Comparison of ENCODE assay signal across 1 cellular context in the genomic region with DNA sequence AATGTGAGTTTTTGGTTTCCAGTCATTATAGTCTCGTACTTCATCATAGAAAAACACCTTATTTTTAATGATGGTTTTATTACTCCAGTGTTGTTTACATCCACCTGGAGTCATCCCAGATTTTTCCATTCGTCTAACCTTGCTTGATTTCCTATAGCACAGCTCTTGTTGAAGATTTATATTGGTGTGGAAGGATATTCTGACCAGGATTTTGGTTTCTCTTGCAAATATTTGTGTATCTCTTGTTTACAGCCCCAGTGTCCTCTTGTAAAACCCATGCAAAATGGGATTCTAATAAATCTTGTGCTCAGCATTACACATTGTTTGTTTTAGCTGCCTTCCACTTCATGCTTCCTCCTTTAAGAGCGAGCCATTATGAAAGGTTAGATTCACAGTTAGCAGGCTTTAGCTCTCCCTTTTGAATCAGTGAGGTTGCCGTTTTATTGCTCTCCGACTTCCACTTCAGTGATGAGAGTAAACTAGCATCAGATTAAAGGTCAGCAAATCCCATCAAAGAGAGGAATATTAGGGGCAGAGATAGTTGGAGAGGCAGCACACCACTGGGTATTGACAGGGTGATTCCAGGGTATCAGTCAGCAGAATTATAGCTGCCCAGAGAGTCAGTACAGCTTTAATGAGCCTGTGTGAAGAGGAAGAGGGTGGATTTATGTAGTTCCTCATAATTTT.
TF ChIP-seq lines count a peak whose summit lies in the region.

No MANE protein-coding gene starts in this region.

TF ChIP-seq in HEK293, 187 proteins besides CTCF, POLR2A, EP300 and RAD21 (continued from another document):
- TF ChIP-seq ZNF266 (tag by site-specific recombination; IDR thresholded peaks at IDR 0.05; ENCODE audit: low read depth) (no peak), ZSCAN23 (tag by site-specific recombination; IDR thresholded peaks at IDR 0.05) (no peak), ZNF670 (tag by site-specific recombination; IDR thresholded peaks at IDR 0.05; ENCODE audit: low read depth) (no peak), YY1 (tag by site-specific recombination; IDR thresholded peaks at IDR 0.05) (no peak), RBAK (tag by site-specific recombination; IDR thresholded peaks at IDR 0.05) (no peak), GLIS1 (tag by site-specific recombination; IDR thresholded peaks at IDR 0.05) (no peak), ZNF48 (tag by site-specific recombination; IDR thresholded peaks at IDR 0.05) (no peak), ZNF2 (tag by site-specific recombination; IDR thresholded peaks at IDR 0.05) (peak; percentile 68; the same call in 1 of the 2 replicates), ZNF521 (tag by site-specific recombination; IDR thresholded peaks at IDR 0.05) (no peak), ZNF10 (tag by site-specific recombination; IDR thresholded peaks at IDR 0.05) (no peak), ZBTB20 (tag by site-specific recombination; IDR thresholded peaks at IDR 0.05) (0 out of 2 replicates have a peak, but pooled peaks have one; percentile 30), ZBTB48 (tag by site-specific recombination; IDR thresholded peaks at IDR 0.05) (no peak), GLIS2 (tag by site-specific recombination; IDR thresholded peaks at IDR 0.05) (no peak), ZNF112 (tag by site-specific recombination; IDR thresholded peaks at IDR 0.05) (no peak), ZNF302 (tag by site-specific recombination; IDR thresholded peaks at IDR 0.05; ENCODE audit: low read depth) (no peak), ZNF214 (tag by site-specific recombination; IDR thresholded peaks at IDR 0.05; ENCODE audit: borderline replicate concordance) (no peak), ZNF510 (tag by site-specific recombination; IDR thresholded peaks at IDR 0.05; ENCODE audit: insufficient replicate concordance) (no peak), ZNF114 (tag by site-specific recombination; IDR thresholded peaks at IDR 0.05) (no peak)
- TF ChIP-seq, protein P1, sequence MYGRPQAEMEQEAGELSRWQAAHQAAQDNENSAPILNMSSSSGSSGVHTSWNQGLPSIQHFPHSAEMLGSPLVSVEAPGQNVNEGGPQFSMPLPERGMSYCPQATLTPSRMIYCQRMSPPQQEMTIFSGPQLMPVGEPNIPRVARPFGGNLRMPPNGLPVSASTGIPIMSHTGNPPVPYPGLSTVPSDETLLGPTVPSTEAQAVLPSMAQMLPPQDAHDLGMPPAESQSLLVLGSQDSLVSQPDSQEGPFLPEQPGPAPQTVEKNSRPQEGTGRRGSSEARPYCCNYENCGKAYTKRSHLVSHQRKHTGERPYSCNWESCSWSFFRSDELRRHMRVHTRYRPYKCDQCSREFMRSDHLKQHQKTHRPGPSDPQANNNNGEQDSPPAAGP (tag by site-specific recombination; IDR thresholded peaks at IDR 0.05): peak; percentile 52; the same call in 1 of the 2 replicates
- TF ChIP-seq, protein P2, sequence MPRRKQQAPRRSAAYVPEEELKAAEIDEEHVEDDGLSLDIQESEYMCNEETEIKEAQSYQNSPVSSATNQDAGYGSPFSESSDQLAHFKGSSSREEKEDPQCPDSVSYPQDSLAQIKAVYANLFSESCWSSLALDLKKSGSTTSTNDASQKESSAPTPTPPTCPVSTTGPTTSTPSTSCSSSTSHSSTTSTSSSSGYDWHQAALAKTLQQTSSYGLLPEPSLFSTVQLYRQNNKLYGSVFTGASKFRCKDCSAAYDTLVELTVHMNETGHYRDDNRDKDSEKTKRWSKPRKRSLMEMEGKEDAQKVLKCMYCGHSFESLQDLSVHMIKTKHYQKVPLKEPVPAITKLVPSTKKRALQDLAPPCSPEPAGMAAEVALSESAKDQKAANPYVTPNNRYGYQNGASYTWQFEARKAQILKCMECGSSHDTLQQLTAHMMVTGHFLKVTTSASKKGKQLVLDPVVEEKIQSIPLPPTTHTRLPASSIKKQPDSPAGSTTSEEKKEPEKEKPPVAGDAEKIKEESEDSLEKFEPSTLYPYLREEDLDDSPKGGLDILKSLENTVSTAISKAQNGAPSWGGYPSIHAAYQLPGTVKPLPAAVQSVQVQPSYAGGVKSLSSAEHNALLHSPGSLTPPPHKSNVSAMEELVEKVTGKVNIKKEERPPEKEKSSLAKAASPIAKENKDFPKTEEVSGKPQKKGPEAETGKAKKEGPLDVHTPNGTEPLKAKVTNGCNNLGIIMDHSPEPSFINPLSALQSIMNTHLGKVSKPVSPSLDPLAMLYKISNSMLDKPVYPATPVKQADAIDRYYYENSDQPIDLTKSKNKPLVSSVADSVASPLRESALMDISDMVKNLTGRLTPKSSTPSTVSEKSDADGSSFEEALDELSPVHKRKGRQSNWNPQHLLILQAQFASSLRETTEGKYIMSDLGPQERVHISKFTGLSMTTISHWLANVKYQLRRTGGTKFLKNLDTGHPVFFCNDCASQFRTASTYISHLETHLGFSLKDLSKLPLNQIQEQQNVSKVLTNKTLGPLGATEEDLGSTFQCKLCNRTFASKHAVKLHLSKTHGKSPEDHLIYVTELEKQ (tag by site-specific recombination; IDR thresholded peaks at IDR 0.05; ENCODE audit: borderline replicate concordance): no peak
- TF ChIP-seq, protein P3, sequence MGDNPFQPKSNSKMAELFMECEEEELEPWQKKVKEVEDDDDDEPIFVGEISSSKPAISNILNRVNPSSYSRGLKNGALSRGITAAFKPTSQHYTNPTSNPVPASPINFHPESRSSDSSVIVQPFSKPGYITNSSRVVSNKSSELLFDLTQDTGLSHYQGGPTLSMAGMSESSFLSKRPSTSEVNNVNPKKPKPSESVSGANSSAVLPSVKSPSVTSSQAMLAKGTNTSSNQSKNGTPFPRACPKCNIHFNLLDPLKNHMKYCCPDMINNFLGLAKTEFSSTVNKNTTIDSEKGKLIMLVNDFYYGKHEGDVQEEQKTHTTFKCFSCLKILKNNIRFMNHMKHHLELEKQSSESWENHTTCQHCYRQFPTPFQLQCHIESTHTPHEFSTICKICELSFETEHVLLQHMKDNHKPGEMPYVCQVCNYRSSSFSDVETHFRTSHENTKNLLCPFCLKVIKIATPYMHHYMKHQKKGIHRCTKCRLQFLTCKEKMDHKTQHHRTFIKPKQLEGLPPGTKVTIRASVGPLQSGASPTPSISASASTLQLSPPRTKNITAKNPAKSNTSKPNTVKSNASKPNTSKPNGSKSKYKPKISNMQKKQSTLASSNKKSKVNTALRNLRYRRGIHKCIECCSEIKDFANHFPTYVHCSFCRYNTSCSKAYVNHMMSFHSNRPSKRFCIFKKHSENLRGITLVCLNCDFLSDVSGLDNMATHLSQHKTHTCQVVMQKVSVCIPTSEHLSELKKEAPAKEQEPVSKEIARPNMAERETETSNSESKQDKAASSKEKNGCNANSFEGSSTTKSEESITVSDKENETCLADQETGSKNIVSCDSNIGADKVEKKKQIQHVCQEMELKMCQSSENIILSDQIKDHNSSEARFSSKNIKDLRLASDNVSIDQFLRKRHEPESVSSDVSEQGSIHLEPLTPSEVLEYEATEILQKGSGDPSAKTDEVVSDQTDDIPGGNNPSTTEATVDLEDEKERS (tag by site-specific recombination; IDR thresholded peaks at IDR 0.05): no peak
- TF ChIP-seq, protein P4, sequence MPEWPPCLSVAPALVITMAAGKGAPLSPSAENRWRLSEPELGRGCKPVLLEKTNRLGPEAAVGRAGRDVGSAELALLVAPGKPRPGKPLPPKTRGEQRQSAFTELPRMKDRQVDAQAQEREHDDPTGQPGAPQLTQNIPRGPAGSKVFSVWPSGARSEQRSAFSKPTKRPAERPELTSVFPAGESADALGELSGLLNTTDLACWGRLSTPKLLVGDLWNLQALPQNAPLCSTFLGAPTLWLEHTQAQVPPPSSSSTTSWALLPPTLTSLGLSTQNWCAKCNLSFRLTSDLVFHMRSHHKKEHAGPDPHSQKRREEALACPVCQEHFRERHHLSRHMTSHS (tag by site-specific recombination; IDR thresholded peaks at IDR 0.05): 0 out of 2 replicates have a peak, but pooled peaks have one; percentile 53
- TF ChIP-seq, protein P5, sequence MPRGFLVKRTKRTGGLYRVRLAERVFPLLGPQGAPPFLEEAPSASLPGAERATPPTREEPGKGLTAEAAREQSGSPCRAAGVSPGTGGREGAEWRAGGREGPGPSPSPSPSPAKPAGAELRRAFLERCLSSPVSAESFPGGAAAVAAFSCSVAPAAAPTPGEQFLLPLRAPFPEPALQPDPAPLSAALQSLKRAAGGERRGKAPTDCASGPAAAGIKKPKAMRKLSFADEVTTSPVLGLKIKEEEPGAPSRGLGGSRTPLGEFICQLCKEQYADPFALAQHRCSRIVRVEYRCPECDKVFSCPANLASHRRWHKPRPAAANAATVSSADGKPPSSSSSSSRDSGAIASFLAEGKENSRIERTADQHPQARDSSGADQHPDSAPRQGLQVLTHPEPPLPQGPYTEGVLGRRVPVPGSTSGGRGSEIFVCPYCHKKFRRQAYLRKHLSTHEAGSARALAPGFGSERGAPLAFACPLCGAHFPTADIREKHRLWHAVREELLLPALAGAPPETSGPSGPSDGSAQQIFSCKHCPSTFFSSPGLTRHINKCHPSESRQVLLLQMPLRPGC (tag by site-specific recombination; IDR thresholded peaks at IDR 0.05): no peak
- TF ChIP-seq, protein P6, sequence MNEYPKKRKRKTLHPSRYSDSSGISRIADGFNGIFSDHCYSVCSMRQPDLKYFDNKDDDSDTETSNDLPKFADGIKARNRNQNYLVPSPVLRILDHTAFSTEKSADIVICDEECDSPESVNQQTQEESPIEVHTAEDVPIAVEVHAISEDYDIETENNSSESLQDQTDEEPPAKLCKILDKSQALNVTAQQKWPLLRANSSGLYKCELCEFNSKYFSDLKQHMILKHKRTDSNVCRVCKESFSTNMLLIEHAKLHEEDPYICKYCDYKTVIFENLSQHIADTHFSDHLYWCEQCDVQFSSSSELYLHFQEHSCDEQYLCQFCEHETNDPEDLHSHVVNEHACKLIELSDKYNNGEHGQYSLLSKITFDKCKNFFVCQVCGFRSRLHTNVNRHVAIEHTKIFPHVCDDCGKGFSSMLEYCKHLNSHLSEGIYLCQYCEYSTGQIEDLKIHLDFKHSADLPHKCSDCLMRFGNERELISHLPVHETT (tag by site-specific recombination; IDR thresholded peaks at IDR 0.05): 0 out of 2 replicates have a peak, but pooled peaks have one; percentile 6
- TF ChIP-seq, protein P7, sequence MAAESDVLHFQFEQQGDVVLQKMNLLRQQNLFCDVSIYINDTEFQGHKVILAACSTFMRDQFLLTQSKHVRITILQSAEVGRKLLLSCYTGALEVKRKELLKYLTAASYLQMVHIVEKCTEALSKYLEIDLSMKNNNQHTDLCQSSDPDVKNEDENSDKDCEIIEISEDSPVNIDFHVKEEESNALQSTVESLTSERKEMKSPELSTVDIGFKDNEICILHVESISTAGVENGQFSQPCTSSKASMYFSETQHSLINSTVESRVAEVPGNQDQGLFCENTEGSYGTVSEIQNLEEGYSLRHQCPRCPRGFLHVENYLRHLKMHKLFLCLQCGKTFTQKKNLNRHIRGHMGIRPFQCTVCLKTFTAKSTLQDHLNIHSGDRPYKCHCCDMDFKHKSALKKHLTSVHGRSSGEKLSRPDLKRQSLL (tag by site-specific recombination; IDR thresholded peaks at IDR 0.05): no peak
TF ChIP-seq in HEK293: peak in this region for 45.
